In the genomic region with DNA sequence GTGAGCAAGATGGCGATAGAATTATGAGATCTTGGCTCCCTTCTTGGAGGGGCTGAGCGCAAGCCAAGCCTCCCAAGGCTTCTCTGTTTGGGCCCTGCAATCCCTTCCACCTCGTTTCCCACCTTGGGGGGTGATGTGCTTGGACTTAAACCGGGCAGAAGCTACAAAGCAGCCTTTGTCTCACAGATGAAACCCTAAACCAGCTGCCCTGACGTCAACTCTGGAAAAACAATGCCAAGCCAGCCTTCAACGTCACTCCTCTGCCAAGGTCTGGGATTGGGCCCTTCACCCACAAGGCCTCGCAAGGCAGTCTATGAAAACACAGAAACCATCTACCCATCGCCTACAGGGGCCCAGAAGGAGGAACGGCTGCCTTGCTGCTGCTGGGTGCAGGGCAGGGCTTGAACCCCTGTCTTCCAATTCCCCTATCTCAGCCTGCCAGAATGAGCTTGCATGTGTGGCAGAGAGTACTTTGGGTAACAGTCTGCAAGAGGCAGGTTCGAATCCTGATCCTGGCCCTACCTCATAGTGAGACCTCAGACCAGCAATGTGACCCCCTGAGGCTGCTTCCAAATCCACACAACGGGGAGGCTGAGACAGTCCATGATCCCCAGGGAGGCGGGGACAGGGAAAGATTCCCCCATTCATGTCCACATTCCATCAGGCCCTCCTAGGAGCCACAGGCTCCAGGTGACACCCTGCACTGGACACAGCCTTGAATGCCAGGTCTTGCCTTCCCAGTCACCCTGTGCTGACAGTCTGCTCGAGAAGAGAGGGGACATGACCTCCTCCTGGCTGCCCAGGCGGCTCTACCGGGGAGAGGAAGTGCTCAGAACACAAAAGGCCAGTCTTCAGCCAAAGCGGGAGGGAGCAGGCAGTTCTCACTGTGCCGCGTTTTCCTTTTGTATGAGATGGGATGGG, we compare ENCODE assay signal across 8 cellular contexts. TPM values are rescaled to one million over a fixed set of nuclear protein-coding genes. Genes with fewer than 3 reads are reported as not detected.
DNase-seq lines count a peak whose midpoint lies in the region; ATAC-seq and TF ChIP-seq lines count a peak whose summit lies in the region.

No MANE protein-coding gene starts in this region.

- peak in 4 of 56 donors; percentile 6 to 13 (median 6) for TF ChIP-seq CTCF in dorsolateral prefrontal cortex (IDR thresholded peaks at IDR 0.05 in 54 of 56, conservative IDR thresholded peaks at IDR 0.05 in 2 of 56; ENCODE audit: low read depth in 1 of 56, partially characterized antibody in 56 of 56)
- no peak for TF ChIP-seq CTCF in vagina (IDR thresholded peaks at IDR 0.05)
- TF ChIP-seq CTCF in upper lobe of right lung (IDR thresholded peaks at IDR 0.05), result no peak

- H3K27me3 ChIP-seq in dorsolateral prefrontal cortex (no peaks in the 10 kb centered on the region), vagina (no peaks in the 10 kb centered on the region), upper lobe of right lung (no peaks in the 10 kb centered on the region)

- peak overlapping the region; percentile 85 to 99 (median 97) for H3K27ac ChIP-seq in dorsolateral prefrontal cortex
- H3K27ac ChIP-seq in vagina, result peak overlapping the region; percentile 37
- H3K27ac ChIP-seq in upper lobe of right lung, result no peak overlapping the region

- H3K4me3 ChIP-seq in dorsolateral prefrontal cortex (peak overlapping the region in 19 of 59 donors; percentile 6 to 41 (median 14)), vagina (no peak overlapping the region), upper lobe of right lung (no peak overlapping the region)

- ATAC-seq in Right ventricle myocardium inferior (peak; percentile 31), upper lobe of right lung (no peak)

- intact Hi-C loops in Right ventricle myocardium inferior (cut with DNase I) (no loop called here), cardiac septum (cut with DNase I) (no loop called here), dorsolateral prefrontal cortex (cut with DNase I) (loop anchor here in 1 of 2 donors (5.0 kb wide), 1 partner anchor 126 kb away; no protein-coding TSS in a partner anchor), vagina (cut with DNase I) (loop anchor here (5.0 kb wide), 1 partner anchor 1846 kb away; the partner anchor contains the start of gene HP1BP3), upper lobe of right lung (cut with DNase I) (no loop called here)

- DNase-seq in Right ventricle myocardium inferior (ENCODE audit: missing footprints), result peak; percentile 58
- no peak for DNase-seq in cardiac septum (ENCODE audit: low spot score)
- peak in 9 of 10 donors; percentile 68 to 94 (median 86) for DNase-seq in dorsolateral prefrontal cortex
- DNase-seq in medulla oblongata (ENCODE audit: extremely low spot score), result peak; percentile 97
- no peak for DNase-seq in vagina (ENCODE audit: extremely low spot score in 2 of 2)
- no peak for DNase-seq in activated effector memory CD4-positive, alpha-beta T cell treated with Interleukin-2 at 50 U/mL for 16 hours
- no peak for DNase-seq in upper lobe of right lung
- no peak for DNase-seq in activated CD4-positive, alpha-beta T cell treated with anti-CD3 and anti-CD28 coated beads, Interleukin-2, amount 50 U/mL, for 48 hours

- no peaks in the 10 kb centered on the region for H3K9me3 ChIP-seq in vagina
- no peaks in the 10 kb centered on the region for H3K9me3 ChIP-seq in upper lobe of right lung

- TF ChIP-seq POLR2A in vagina (IDR thresholded peaks at IDR 0.05), result no peak

- H3K4me1 ChIP-seq in vagina (peaks cover 74% of the 10 kb centered on the region), upper lobe of right lung (peaks cover 57% of the 10 kb centered on the region)

- H3K36me3 ChIP-seq in vagina (no peaks in the 10 kb centered on the region), upper lobe of right lung (no peaks in the 10 kb centered on the region)

RNA-seq across cellular contexts. Expression of gene IFFO2, which starts 15.0 kb away (rescaled TPM):
- total RNA-seq in Right ventricle myocardium inferior (5.2 TPM), cardiac septum (4.6 TPM), dorsolateral prefrontal cortex (10 to 100 TPM; 15.3 to 36.0 (median 21.7) TPM), vagina (34.6 TPM), upper lobe of right lung (15.4 TPM)

RNA-seq across cellular contexts. Expression of gene ALDH4A1, which starts 39.1 kb away (rescaled TPM):
- total RNA-seq in Right ventricle myocardium inferior, result 31.2 TPM
- 50.3 TPM for total RNA-seq in cardiac septum
- 100 to 1,000 TPM in 1 of 120 experiments, 10 to 100 TPM in 119; 16.8 to 112 (median 40.4) TPM for total RNA-seq in dorsolateral prefrontal cortex
- total RNA-seq in vagina, result 39.5 TPM
- total RNA-seq in upper lobe of right lung, result 11.8 TPM

Comparison
In these comparisons a context has a peak if more than half of its experiments do, and no peak if none do; other contexts are left out.
1. DNase-seq: peak in Right ventricle myocardium inferior (single experiment), dorsolateral prefrontal cortex (9 of 10) and medulla oblongata (single experiment); none in cardiac septum (single experiment), vagina (0 of 2), activated effector memory CD4-positive, alpha-beta T cell treated with Interleukin-2 at 50 U/mL for 16 hours (single experiment), upper lobe of right lung (single experiment) and activated CD4-positive, alpha-beta T cell treated with anti-CD3 and anti-CD28 coated beads, Interleukin-2, amount 50 U/mL, for 48 hours (0 of 2).